ENCODE assay signal across 16 cellular contexts in the genomic region with DNA sequence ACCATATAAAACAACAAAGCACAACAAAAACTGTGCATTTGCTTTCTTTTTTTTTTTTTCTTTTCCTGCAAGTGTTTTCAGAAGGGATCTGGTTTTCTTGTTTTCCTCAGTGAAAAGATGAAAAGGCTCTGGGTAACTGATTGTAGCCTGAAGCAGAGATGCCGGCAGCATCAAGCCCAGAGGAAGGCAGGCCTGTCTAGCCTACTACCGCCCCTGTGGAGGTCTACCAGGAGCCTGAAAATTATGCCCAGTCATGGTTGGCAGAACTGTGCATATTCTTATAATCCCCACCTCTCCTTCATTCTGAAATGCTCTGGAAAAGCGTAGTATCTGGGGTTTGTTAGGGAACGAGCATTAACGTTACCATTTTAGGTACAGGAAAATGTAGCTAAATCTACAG. TPM values are rescaled to one million over a fixed set of nuclear protein-coding genes. Genes with fewer than 3 reads are reported as not detected.
A peak's percentile ranks its signal among the peaks of the same experiment; 100 is the strongest.
DNase-seq lines count a peak whose midpoint lies in the region; ATAC-seq and TF ChIP-seq lines count a peak whose summit lies in the region.
"Had no signal": no experiment of that assay in that cellular context is flagged by ENCODE, and none has a peak within 500 bp of the region (broad histone marks: within the 10 kb centered on the region; RNA-seq: fewer than 3 reads in every experiment).

No MANE protein-coding gene starts in this region.

- no peak overlapping the region for H3K4me3 Mint-ChIP-seq in MCF 10A (ENCODE audit: unreplicated experiment)
- H3K4me3 Mint-ChIP-seq in neural progenitor cell, result peak overlapping the region; percentile 59
- H3K4me3 Mint-ChIP-seq: stimulated activated naive CD8-positive, alpha-beta T cell treated with anti-CD3 and anti-CD28 coated beads, Interleukin-15, amount 100 ng/mL, for 72 hours had no signal

- 64 to 67% methylated on average over 5 of the region's 5 CpGs for WGBS in ectodermal cell, 2 experiments

- DNase-seq in breast epithelium (ENCODE audit: low spot score in 2 of 2), result no peak
- DNase-seq in MCF 10A (ENCODE audit: unreplicated experiment), result no peak
- peak; percentile 16 for DNase-seq in neural progenitor cell (ENCODE audit: low spot score)
- no peak for DNase-seq in Karpas-422
- DNase-seq in SHP77 treated with DMSO at 0.1 percent for 48 hours (lab: John Stamatoyannopoulos, UW), result no peak
- DNase-seq: activated CD4-positive, CD25-positive, alpha-beta regulatory T cell; activated CD8-positive, alpha-beta memory T cell treated with anti-CD3 and anti-CD28 coated beads, Interleukin-2, amount 50 U/mL, for 4 hours; COR-L47; NCI-H1048; stimulated activated naive CD8-positive, alpha-beta T cell treated with anti-CD3 and anti-CD28 coated beads, Interleukin-15, amount 100 ng/mL, for 72 hours had no signal

- H3K9me3 ChIP-seq in breast epithelium (no peaks in the 10 kb centered on the region), ectodermal cell (ENCODE audit: control insufficient read depth, low read length) (no peaks in the 10 kb centered on the region), neural progenitor cell (ENCODE audit: low read depth) (no peaks in the 10 kb centered on the region), Karpas-422 (ENCODE audit: low read length) (no peaks in the 10 kb centered on the region)

- no peaks in the 10 kb centered on the region for H3K27me3 Mint-ChIP-seq in MCF 10A (ENCODE audit: insufficient read depth, unreplicated experiment)
- peaks cover 10% of the 10 kb centered on the region for H3K27me3 Mint-ChIP-seq in neural progenitor cell (ENCODE audit: insufficient read depth, low read depth)

- H3K4me3 ChIP-seq in breast epithelium (no peak overlapping the region), ectodermal cell (ENCODE audit: insufficient read depth, low read depth, low read length) (no peak overlapping the region), neural progenitor cell (no peak overlapping the region), Karpas-422 (ENCODE audit: low read length) (no peak overlapping the region)

- peaks cover 16% of the 10 kb centered on the region for H3F3A ChIP-seq in neural progenitor cell (ENCODE audit: low read depth)

- no peak for TF ChIP-seq POLR2A in breast epithelium (IDR thresholded peaks at IDR 0.05)

- H3K36me3 Mint-ChIP-seq in MCF 10A (ENCODE audit: insufficient read depth, unreplicated experiment) (no peaks in the 10 kb centered on the region), neural progenitor cell (no peaks in the 10 kb centered on the region)

- intact Hi-C loops in breast epithelium (cut with DNase I; ENCODE audit: low total_unique reads) (no loop called here), MCF 10A (cut with micrococcal nuclease) (no loop called here)

- no peak overlapping the region for H3K4me2 ChIP-seq in neural progenitor cell
- H3K4me2 ChIP-seq in Karpas-422 (ENCODE audit: low read depth, low read length, poor library complexity, severe bottlenecking), result no peak overlapping the region

- H4K20me1 ChIP-seq in neural progenitor cell (ENCODE audit: low read depth), result no peaks in the 10 kb centered on the region
- H4K20me1 ChIP-seq in Karpas-422 (ENCODE audit: insufficient read depth, low read depth, low read length), result no peaks in the 10 kb centered on the region

- TF ChIP-seq CTCF in breast epithelium (IDR thresholded peaks at IDR 0.05) (no peak), MCF 10A (IDR thresholded peaks at IDR 0.05; ENCODE audit: unreplicated experiment) (no peak), neural progenitor cell (IDR thresholded peaks at IDR 0.05) (no peak)

- peak overlapping the region; percentile 63 for H2AFZ ChIP-seq in neural progenitor cell (replicated peaks)
- no peak overlapping the region for H2AFZ ChIP-seq in Karpas-422 (ENCODE audit: low read length)

- BruUV-seq in MCF 10A (replicated peaks; lab: Mats Ljungman, UMichigan), result no TSS peak

- H3K79me2 ChIP-seq in neural progenitor cell (ENCODE audit: low read depth) (no peaks in the 10 kb centered on the region), Karpas-422 (ENCODE audit: low read length) (no peaks in the 10 kb centered on the region)

- H3K4me1 Mint-ChIP-seq in MCF 10A (ENCODE audit: insufficient read depth, unreplicated experiment), result peaks cover 11% of the 10 kb centered on the region
- H3K4me1 Mint-ChIP-seq in neural progenitor cell, result peaks cover 82% of the 10 kb centered on the region

- no peaks in the 10 kb centered on the region for H3K9me2 ChIP-seq in Karpas-422 (replicated peaks; ENCODE audit: insufficient read depth, low read length)

- no peak for ATAC-seq in GM21381 (IDR thresholded peaks at IDR 0.05; ENCODE audit: unreplicated experiment)
- ATAC-seq in HG03520 (IDR thresholded peaks at IDR 0.05; ENCODE audit: unreplicated experiment), result no peak
- ATAC-seq: stimulated activated naive CD8-positive, alpha-beta T cell treated with anti-CD3 and anti-CD28 coated beads, Interleukin-15, amount 100 ng/mL, for 72 hours had no signal

- H3K9ac ChIP-seq in neural progenitor cell (no peak overlapping the region), Karpas-422 (ENCODE audit: low read length) (no peak overlapping the region)

- H3K36me3 ChIP-seq in breast epithelium (no peaks in the 10 kb centered on the region), ectodermal cell (ENCODE audit: control insufficient read depth, insufficient read depth, low read length) (no peaks in the 10 kb centered on the region), neural progenitor cell (no peaks in the 10 kb centered on the region), Karpas-422 (ENCODE audit: insufficient read depth, low read length) (no peaks in the 10 kb centered on the region)

- POLR2A ChIA-PET in MCF 10A (lab: Yijun Ruan, JAX), result no interaction called here

- H3K9me3 Mint-ChIP-seq in MCF 10A (ENCODE audit: unreplicated experiment) (no peaks in the 10 kb centered on the region), neural progenitor cell (no peaks in the 10 kb centered on the region)
- H3K9me3 Mint-ChIP-seq: stimulated activated naive CD8-positive, alpha-beta T cell treated with anti-CD3 and anti-CD28 coated beads, Interleukin-15, amount 100 ng/mL, for 72 hours had no signal

- CTCF ChIA-PET in MCF 10A (lab: Yijun Ruan, JAX), result interaction anchor here (0.6 kb wide), 1 partner anchor 8 kb away, joined by 4 read pairs; no protein-coding TSS in a partner anchor

- no peaks in the 10 kb centered on the region for H3K27me3 ChIP-seq in breast epithelium
- no peaks in the 10 kb centered on the region for H3K27me3 ChIP-seq in ectodermal cell (ENCODE audit: control insufficient read depth, insufficient read depth, low read length, poor library complexity, severe bottlenecking)
- no peaks in the 10 kb centered on the region for H3K27me3 ChIP-seq in neural progenitor cell
- no peaks in the 10 kb centered on the region for H3K27me3 ChIP-seq in Karpas-422 (ENCODE audit: low read length)
- H3K27me3 ChIP-seq: foreskin keratinocyte had no signal

- H3K4me1 ChIP-seq in breast epithelium (no peaks in the 10 kb centered on the region), ectodermal cell (ENCODE audit: control insufficient read depth, insufficient read depth, low read length) (peaks cover 43% of the 10 kb centered on the region), neural progenitor cell (peaks cover 19% of the 10 kb centered on the region), Karpas-422 (ENCODE audit: low read length) (no peaks in the 10 kb centered on the region)

- H3K27ac ChIP-seq in breast epithelium (peak overlapping the region; percentile 29 to 73), ectodermal cell (ENCODE audit: insufficient read depth, low read depth, low read length, poor library complexity, severe bottlenecking) (peak overlapping the region; percentile 89), neural progenitor cell (no peak overlapping the region), Karpas-422 (ENCODE audit: low read length) (no peak overlapping the region)
- H3K27ac ChIP-seq: foreskin keratinocyte had no signal

- H3K27ac Mint-ChIP-seq in MCF 10A (ENCODE audit: low read depth, unreplicated experiment) (no peak overlapping the region), neural progenitor cell (peak overlapping the region; percentile 99)
- H3K27ac Mint-ChIP-seq: stimulated activated naive CD8-positive, alpha-beta T cell treated with anti-CD3 and anti-CD28 coated beads, Interleukin-15, amount 100 ng/mL, for 72 hours had no signal

RNA-seq across cellular contexts. Expression of a gene that starts 32.6 kb away (rescaled TPM):
- total RNA-seq in breast epithelium (100 to 1,000 TPM in 1 of 3 donors, 10 to 100 TPM in 2; 76.2 to 142 (median 95.4) TPM), MCF 10A (2022) (not detected in 2 replicates), neural progenitor cell (ENCODE audit: low replicate concordance) (0.06 TPM in 1 of 2 replicates, not detected in the other)
- 0.28 TPM for polyA plus RNA-seq in ectodermal cell (2013, experiment 1 of 4)
- polyA plus RNA-seq in ectodermal cell (2013, experiment 2 of 4), result not detected
- polyA plus RNA-seq in ectodermal cell (2013, experiment 3 of 4), result not detected
- 0.32 TPM for polyA plus RNA-seq in ectodermal cell (2013, experiment 4 of 4)
- not detected in 2 replicates for total RNA-seq in Karpas-422 (2014; rRNA removed; shearing (Covaris generic); ENCODE audit: low replicate concordance)
- total RNA-seq: foreskin keratinocyte had no signal
- polyA plus RNA-seq: foreskin keratinocyte had no signal

RNA-seq across cellular contexts. Expression of a gene that starts 58.9 kb away (rescaled TPM):
- total RNA-seq in breast epithelium, result under 1 TPM in 2 of 3 donors, not detected in 1; 0.48 to 0.59 TPM
- total RNA-seq in MCF 10A (2022), result not detected in 2 replicates
- polyA plus RNA-seq in ectodermal cell (2013, experiment 1 of 4), result not detected
- 0.46 TPM for polyA plus RNA-seq in ectodermal cell (2013, experiment 2 of 4)
- not detected for polyA plus RNA-seq in ectodermal cell (2013, experiment 3 of 4)
- polyA plus RNA-seq in ectodermal cell (2013, experiment 4 of 4), result 0.20 TPM
- not detected in 2 replicates for total RNA-seq in neural progenitor cell (ENCODE audit: low replicate concordance)
- not detected in 2 replicates for total RNA-seq in Karpas-422 (2014; rRNA removed; shearing (Covaris generic); ENCODE audit: low replicate concordance)
- total RNA-seq: dermis microvascular lymphatic vessel endothelial cell, foreskin keratinocyte had no signal
- polyA plus RNA-seq: foreskin keratinocyte, keratinocyte had no signal

Comparison
In these comparisons a context has a peak if more than half of its experiments do, and no peak if none do; other contexts are left out.
1. RNA of a gene that starts 32.6 kb away (total RNA-seq): 76.2 to 142 TPM in breast epithelium; 0.06 TPM in neural progenitor cell, not detected in MCF 10A and not detected in Karpas-422; every median in the first group is over 10 times any median in the second.
2. H3K27ac ChIP-seq: peak in breast epithelium (2 of 2) and ectodermal cell (single experiment); none in neural progenitor cell (single experiment) and Karpas-422 (single experiment).